ENCODE assay signal across 8 cellular contexts in genomic region chr15:65792988-65793812, GRCh38. TPM values are rescaled to one million over a fixed set of nuclear protein-coding genes. Genes with fewer than 3 reads are reported as not detected.
DNase-seq lines count a peak whose midpoint lies in the region; ATAC-seq and TF ChIP-seq lines count a peak whose summit lies in the region.

No MANE protein-coding gene starts in this region.

- H3K27me3 Mint-ChIP-seq in activated CD4-positive, alpha-beta T cell treated with anti-CD3 and anti-CD28 coated beads, Interleukin-2, amount 10 ng/mL, durations not matched to agents 24 days and 14 days, result no peaks in the 10 kb centered on the region
- H3K27me3 Mint-ChIP-seq in activated naive CD8-positive, alpha-beta T cell treated with anti-CD3 and anti-CD28 coated beads, Interleukin-2, amount 10 ng/mL, durations not matched to agents 7 days and 5 days, result no peaks in the 10 kb centered on the region

- no peak for TF ChIP-seq POLR2A in suprapubic skin (IDR thresholded peaks at IDR 0.05)

- ATAC-seq in activated naive CD8-positive, alpha-beta T cell treated with anti-CD3 and anti-CD28 coated beads, Interleukin-2, amount 10 ng/mL, durations not matched to agents 7 days and 5 days (ENCODE audit: low read depth), result no peak
- no peak for ATAC-seq in GM21526 (IDR thresholded peaks at IDR 0.05; ENCODE audit: low FRiP score, unreplicated experiment)

- peak overlapping the region; percentile 99 for H3K27ac Mint-ChIP-seq in activated CD4-positive, alpha-beta T cell treated with anti-CD3 and anti-CD28 coated beads, Interleukin-2, amount 10 ng/mL, durations not matched to agents 24 days and 14 days
- H3K27ac Mint-ChIP-seq in activated naive CD8-positive, alpha-beta T cell treated with anti-CD3 and anti-CD28 coated beads, Interleukin-2, amount 10 ng/mL, durations not matched to agents 7 days and 5 days, result peak overlapping the region; percentile 96

- no peak for TF ChIP-seq CTCF in kidney epithelial cell (IDR thresholded peaks at IDR 0.05; ENCODE audit: insufficient read depth, low read length, poor library complexity, severe bottlenecking)
- TF ChIP-seq CTCF in suprapubic skin (IDR thresholded peaks at IDR 0.05), result no peak

- H3K4me1 ChIP-seq in suprapubic skin, result peaks cover 30% of the 10 kb centered on the region

- H3K4me3 ChIP-seq in kidney epithelial cell (ENCODE audit: low read depth, low read length) (peak overlapping the region; percentile 85), suprapubic skin (peak overlapping the region; percentile 99)

- WGBS in suprapubic skin, result 97% methylated on average over 13 of the region's 13 CpGs

- H3K4me1 Mint-ChIP-seq in activated CD4-positive, alpha-beta T cell treated with anti-CD3 and anti-CD28 coated beads, Interleukin-2, amount 10 ng/mL, durations not matched to agents 24 days and 14 days, result peaks cover 57% of the 10 kb centered on the region
- H3K4me1 Mint-ChIP-seq in activated naive CD8-positive, alpha-beta T cell treated with anti-CD3 and anti-CD28 coated beads, Interleukin-2, amount 10 ng/mL, durations not matched to agents 7 days and 5 days, result peaks cover 43% of the 10 kb centered on the region

- peak; percentile 67 for DNase-seq in activated CD4-positive, alpha-beta T cell treated with anti-CD3 and anti-CD28 coated beads, Interleukin-2, amount 10 ng/mL, durations not matched to agents 24 days and 14 days
- DNase-seq in activated CD4-positive, alpha-beta T cell treated with anti-CD3 and anti-CD28 coated beads for 4 hours, result no peak
- DNase-seq in activated naive CD8-positive, alpha-beta T cell treated with anti-CD3 and anti-CD28 coated beads, Interleukin-2, amount 10 ng/mL, durations not matched to agents 7 days and 5 days, result no peak
- no peak for DNase-seq in kidney epithelial cell (ENCODE audit: low read depth)
- DNase-seq in suprapubic skin (ENCODE audit: low spot score in 2 of 2), result no peak
- no peak for DNase-seq in stimulated activated CD4-positive, alpha-beta T cell treated with anti-CD3 and anti-CD28 coated beads, Interleukin-4, amount 100 ng/mL, for 4 hours
- DNase-seq in nucleus accumbens (lab: John Stamatoyannopoulos, UW), result no peak

- H3K4me3 Mint-ChIP-seq in activated CD4-positive, alpha-beta T cell treated with anti-CD3 and anti-CD28 coated beads, Interleukin-2, amount 10 ng/mL, durations not matched to agents 24 days and 14 days, result peak overlapping the region; percentile 91
- peak overlapping the region; percentile 90 for H3K4me3 Mint-ChIP-seq in activated naive CD8-positive, alpha-beta T cell treated with anti-CD3 and anti-CD28 coated beads, Interleukin-2, amount 10 ng/mL, durations not matched to agents 7 days and 5 days

- H3K9me3 ChIP-seq in suprapubic skin, result no peaks in the 10 kb centered on the region

- H3K36me3 Mint-ChIP-seq in activated CD4-positive, alpha-beta T cell treated with anti-CD3 and anti-CD28 coated beads, Interleukin-2, amount 10 ng/mL, durations not matched to agents 24 days and 14 days (ENCODE audit: low read depth), result peaks cover 1% of the 10 kb centered on the region
- H3K36me3 Mint-ChIP-seq in activated naive CD8-positive, alpha-beta T cell treated with anti-CD3 and anti-CD28 coated beads, Interleukin-2, amount 10 ng/mL, durations not matched to agents 7 days and 5 days, result peaks cover 3% of the 10 kb centered on the region

- no peaks in the 10 kb centered on the region for H3K27me3 ChIP-seq in kidney epithelial cell (ENCODE audit: control insufficient read depth, insufficient read depth, low read length)
- no peaks in the 10 kb centered on the region for H3K27me3 ChIP-seq in suprapubic skin

- H3K36me3 ChIP-seq in kidney epithelial cell (ENCODE audit: control insufficient read depth, insufficient read depth, low read length) (no peaks in the 10 kb centered on the region), suprapubic skin (no peaks in the 10 kb centered on the region)

- POLR2A ChIA-PET in activated naive CD8-positive, alpha-beta T cell treated with anti-CD3 and anti-CD28 coated beads, Interleukin-2, amount 10 ng/mL, durations not matched to agents 7 days and 5 days (lab: Charles Lee), result interaction anchor here (0.7 to 6.9 kb wide), 14 partner anchors 10 to 183 kb away, joined by 3 to 84 read pairs (median 23); partner anchors contain the start of gene RAB11A

- intact Hi-C loops in activated CD4-positive, alpha-beta T cell treated with anti-CD3 and anti-CD28 coated beads, Interleukin-2, amount 10 ng/mL, durations not matched to agents 24 days and 14 days (cut with micrococcal nuclease), result loop anchor here (1.0 to 10.0 kb wide), 6 partner anchors 12 to 498 kb away; partner anchors contain the start of genes RAB11A and RNU5A-1

- no peaks in the 10 kb centered on the region for H3K9me3 Mint-ChIP-seq in activated CD4-positive, alpha-beta T cell treated with anti-CD3 and anti-CD28 coated beads, Interleukin-2, amount 10 ng/mL, durations not matched to agents 24 days and 14 days
- H3K9me3 Mint-ChIP-seq in activated naive CD8-positive, alpha-beta T cell treated with anti-CD3 and anti-CD28 coated beads, Interleukin-2, amount 10 ng/mL, durations not matched to agents 7 days and 5 days, result no peaks in the 10 kb centered on the region

- H3K27ac ChIP-seq in suprapubic skin, result peak overlapping the region; percentile 99

- TF ChIP-seq EP300 in suprapubic skin (IDR thresholded peaks at IDR 0.05), result no peak

RNA-seq across cellular contexts. Expression of gene DENND4A, which starts 1.1 kb away (rescaled TPM):
- 44.2 and 48.3 TPM in 2 replicates for total RNA-seq in activated CD4-positive, alpha-beta T cell treated with anti-CD3 and anti-CD28 coated beads, Interleukin-2, amount 10 ng/mL, durations not matched to agents 24 days and 14 days
- total RNA-seq in activated naive CD8-positive, alpha-beta T cell treated with anti-CD3 and anti-CD28 coated beads, Interleukin-2, amount 10 ng/mL, durations not matched to agents 7 days and 5 days, result 10 to 100 TPM; 50.4 to 56.7 TPM
- total RNA-seq in kidney epithelial cell (8.5 and 11.6 TPM in 2 replicates), suprapubic skin (10 to 100 TPM; 12.2 to 42.1 (median 14.2) TPM)
